Comparison of ENCODE assay signal across 8 cellular contexts in the genomic region with DNA sequence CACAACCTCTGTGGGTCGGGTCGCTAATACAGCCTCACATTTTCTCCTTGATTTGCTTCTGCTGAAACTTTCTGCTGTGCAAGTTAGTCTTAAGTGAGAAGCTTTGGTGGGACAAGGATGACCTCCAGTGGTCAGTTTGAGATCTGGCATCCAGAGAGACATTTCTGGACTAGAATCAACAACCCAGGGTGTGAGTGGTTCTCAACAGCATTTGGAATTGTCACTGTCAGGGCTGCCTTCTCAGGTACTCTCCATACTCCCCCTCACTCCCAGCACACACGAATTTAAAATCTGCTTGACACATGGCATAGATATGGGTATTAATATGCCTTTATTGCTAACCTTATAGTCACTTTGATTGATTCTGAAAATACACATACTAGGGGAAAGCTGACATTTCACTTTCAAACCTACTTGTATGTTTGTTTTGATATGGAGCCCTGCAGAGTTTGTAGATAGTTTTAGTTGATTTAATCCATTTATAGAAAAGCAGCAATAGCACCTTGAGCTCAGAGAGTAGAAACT. TPM values are rescaled to one million over a fixed set of nuclear protein-coding genes. Genes with fewer than 3 reads are reported as not detected.
DNase-seq lines count a peak whose midpoint lies in the region; ATAC-seq and TF ChIP-seq lines count a peak whose summit lies in the region.

No MANE protein-coding gene starts in this region.

- peaks cover 19% of the 10 kb centered on the region for H3K27me3 Mint-ChIP-seq in Calu3 (ENCODE audit: unreplicated experiment)
- peaks cover 20% of the 10 kb centered on the region for H3K27me3 Mint-ChIP-seq in activated naive CD4-positive, alpha-beta T cell treated with anti-CD3 and anti-CD28 coated beads, Interleukin-2, amount 10 ng/mL, durations not matched to agents 7 days and 5 days
- peaks cover 2% of the 10 kb centered on the region for H3K27me3 Mint-ChIP-seq in glutamatergic neuron (ENCODE audit: unreplicated experiment)
- H3K27me3 Mint-ChIP-seq in progenitor cell of endocrine pancreas = peaks cover 3% of the 10 kb centered on the region

- H3K9me3 Mint-ChIP-seq in Calu3 (ENCODE audit: low read depth, unreplicated experiment) = no peaks in the 10 kb centered on the region
- H3K9me3 Mint-ChIP-seq in activated naive CD4-positive, alpha-beta T cell treated with anti-CD3 and anti-CD28 coated beads, Interleukin-2, amount 10 ng/mL, durations not matched to agents 7 days and 5 days = peaks cover 1% of the 10 kb centered on the region
- no peaks in the 10 kb centered on the region for H3K9me3 Mint-ChIP-seq in glutamatergic neuron (ENCODE audit: unreplicated experiment)
- H3K9me3 Mint-ChIP-seq in progenitor cell of endocrine pancreas (ENCODE audit: low read depth) = peaks cover 8% of the 10 kb centered on the region

- H3K27ac Mint-ChIP-seq in Calu3 (ENCODE audit: unreplicated experiment) = no peak overlapping the region
- H3K27ac Mint-ChIP-seq in activated naive CD4-positive, alpha-beta T cell treated with anti-CD3 and anti-CD28 coated beads, Interleukin-2, amount 10 ng/mL, durations not matched to agents 7 days and 5 days = no peak overlapping the region
- H3K27ac Mint-ChIP-seq in glutamatergic neuron (ENCODE audit: unreplicated experiment) = no peak overlapping the region
- no peak overlapping the region for H3K27ac Mint-ChIP-seq in progenitor cell of endocrine pancreas

- no peaks in the 10 kb centered on the region for H3K36me3 Mint-ChIP-seq in Calu3 (ENCODE audit: insufficient read depth, unreplicated experiment)
- no peaks in the 10 kb centered on the region for H3K36me3 Mint-ChIP-seq in activated naive CD4-positive, alpha-beta T cell treated with anti-CD3 and anti-CD28 coated beads, Interleukin-2, amount 10 ng/mL, durations not matched to agents 7 days and 5 days
- no peaks in the 10 kb centered on the region for H3K36me3 Mint-ChIP-seq in glutamatergic neuron (ENCODE audit: unreplicated experiment)
- no peaks in the 10 kb centered on the region for H3K36me3 Mint-ChIP-seq in progenitor cell of endocrine pancreas (ENCODE audit: insufficient read depth)

- TF ChIP-seq CTCF in Calu3 (IDR thresholded peaks at IDR 0.05; ENCODE audit: unreplicated experiment) = no peak
- TF ChIP-seq CTCF in glutamatergic neuron (IDR thresholded peaks at IDR 0.05; ENCODE audit: partially characterized antibody, unreplicated experiment) = peak; percentile 66
- TF ChIP-seq CTCF in progenitor cell of endocrine pancreas (IDR thresholded peaks at IDR 0.05; ENCODE audit: unreplicated experiment) = peak; percentile 81

- H3K4me3 ChIP-seq in MG63 = no peak overlapping the region

- H3K27me3 ChIP-seq in MG63 = no peaks in the 10 kb centered on the region

- H3K4me3 Mint-ChIP-seq in Calu3 (ENCODE audit: low read depth, unreplicated experiment) = no peak overlapping the region
- H3K4me3 Mint-ChIP-seq in activated naive CD4-positive, alpha-beta T cell treated with anti-CD3 and anti-CD28 coated beads, Interleukin-2, amount 10 ng/mL, durations not matched to agents 7 days and 5 days = no peak overlapping the region
- no peak overlapping the region for H3K4me3 Mint-ChIP-seq in glutamatergic neuron (ENCODE audit: unreplicated experiment)
- no peak overlapping the region for H3K4me3 Mint-ChIP-seq in progenitor cell of endocrine pancreas (ENCODE audit: low read depth)

- H3K36me3 ChIP-seq in MG63 = no peaks in the 10 kb centered on the region

- peak; percentile 13 for DNase-seq in Calu3
- peak; percentile 6 for DNase-seq in MG63
- DNase-seq in RPMI8226 = peak; percentile 68
- peak; percentile 64 for DNase-seq in activated naive CD4-positive, alpha-beta T cell treated with anti-CD3 and anti-CD28 coated beads, Interleukin-2, amount 10 ng/mL, durations not matched to agents 7 days and 5 days
- DNase-seq in glutamatergic neuron = peak; percentile 29
- DNase-seq in progenitor cell of endocrine pancreas (ENCODE audit: low spot score, unreplicated experiment) = peak; percentile 20

- CTCF ChIA-PET in Calu3 (lab: Charles Lee) = interaction anchor here (0.9 kb wide), 1 partner anchor 243 kb away, joined by 3 read pairs; no protein-coding TSS in a partner anchor
- CTCF ChIA-PET in activated naive CD4-positive, alpha-beta T cell treated with anti-CD3 and anti-CD28 coated beads, Interleukin-2, amount 10 ng/mL, durations not matched to agents 7 days and 5 days (lab: Charles Lee) = interaction anchor here (0.6 to 2.2 kb wide), 17 partner anchors 10 to 1054 kb away, joined by 3 to 11 read pairs (median 3); a partner anchor contains a TSS

- intact Hi-C loops in Calu3 (cut with micrococcal nuclease; ENCODE audit: unreplicated experiment) = loop anchor here (1.0 to 10.0 kb wide), 2 partner anchors 60 to 247 kb away; no protein-coding TSS in a partner anchor

- ATAC-seq in GM21367 (IDR thresholded peaks at IDR 0.05; ENCODE audit: unreplicated experiment) = peak; percentile 69
- no peak for ATAC-seq in HG03139 (IDR thresholded peaks at IDR 0.05; ENCODE audit: unreplicated experiment)

- BruUV-seq in Calu3 (replicated peaks; lab: Mats Ljungman, UMichigan) = no TSS peak

- H3K4me1 Mint-ChIP-seq in Calu3 (ENCODE audit: low read depth, unreplicated experiment) = peaks cover 11% of the 10 kb centered on the region
- no peaks in the 10 kb centered on the region for H3K4me1 Mint-ChIP-seq in activated naive CD4-positive, alpha-beta T cell treated with anti-CD3 and anti-CD28 coated beads, Interleukin-2, amount 10 ng/mL, durations not matched to agents 7 days and 5 days
- H3K4me1 Mint-ChIP-seq in glutamatergic neuron (ENCODE audit: low read depth, unreplicated experiment) = peaks cover 4% of the 10 kb centered on the region
- H3K4me1 Mint-ChIP-seq in progenitor cell of endocrine pancreas (ENCODE audit: low read depth) = peaks cover 24% of the 10 kb centered on the region

- no peaks in the 10 kb centered on the region for H3K9me3 ChIP-seq in MG63

RNA-seq across cellular contexts. Expression of a gene that starts 13.2 kb away (rescaled TPM):
- total RNA-seq in Calu3 (2022) (not detected in 2 replicates), glutamatergic neuron (ENCODE audit: unreplicated experiment) (not detected), progenitor cell of endocrine pancreas (not detected in 2 replicates)
- not detected in 2 replicates for total RNA-seq in MG63 (2014; rRNA removed; shearing (Covaris generic); ENCODE audit: low replicate concordance)

RNA-seq across cellular contexts. Expression of a gene that starts 31.5 kb away (rescaled TPM):
- total RNA-seq in Calu3 (2022) (23.1 and 25.9 TPM in 2 replicates), glutamatergic neuron (ENCODE audit: unreplicated experiment) (81.3 TPM), progenitor cell of endocrine pancreas (66.0 and 67.2 TPM in 2 replicates)
- total RNA-seq in MG63 (2014; rRNA removed; shearing (Covaris generic); ENCODE audit: low replicate concordance) = 59.1 and 90.9 TPM in 2 replicates

Comparison
In these comparisons a context has a peak if more than half of its experiments do, and no peak if none do; other contexts are left out.
1. DNase-seq: peak in every context shown above with its lines; median percentile 68 in RPMI8226; 64 in activated naive CD4-positive, alpha-beta T cell treated with anti-CD3 and anti-CD28 coated beads, Interleukin-2, amount 10 ng/mL, durations not matched to agents 7 days and 5 days; 29 in glutamatergic neuron; 20 in progenitor cell of endocrine pancreas; 13 in Calu3; 6 in MG63.